In the genomic region with DNA sequence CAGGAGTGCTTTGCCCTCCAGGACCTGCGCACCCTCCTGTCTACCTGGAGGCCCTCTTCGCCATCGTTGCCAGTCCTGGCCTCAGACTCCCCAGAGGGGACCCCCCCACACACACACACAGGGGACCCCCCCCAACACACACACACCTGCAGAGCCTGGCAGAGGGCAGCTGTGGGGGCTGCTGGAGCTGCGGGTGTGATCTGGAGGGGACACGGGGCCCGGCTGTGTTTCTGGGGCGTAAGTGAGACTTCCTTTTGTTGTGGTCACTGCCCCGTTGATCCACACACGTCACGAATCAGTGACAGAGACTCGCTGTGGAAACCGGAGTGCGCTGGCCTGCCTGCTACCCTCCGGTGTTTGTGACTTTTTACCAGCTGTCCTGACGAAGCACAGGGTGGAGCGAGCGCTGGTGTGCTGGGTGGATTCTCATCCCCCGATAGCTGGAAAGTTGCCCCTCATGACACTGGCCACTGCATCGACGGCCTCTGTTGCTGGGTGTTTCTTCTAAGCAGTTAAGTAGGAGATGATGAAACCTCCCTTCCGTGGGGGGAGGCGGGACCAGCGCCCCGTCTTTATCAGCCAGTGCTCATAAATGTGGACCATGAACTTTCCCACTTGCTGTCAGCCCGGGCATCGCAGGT, we compare ENCODE assay signal across 9 cellular contexts. TPM values are rescaled to one million over a fixed set of nuclear protein-coding genes. Genes with fewer than 3 reads are reported as not detected.
DNase-seq lines count a peak whose midpoint lies in the region; ATAC-seq and TF ChIP-seq lines count a peak whose summit lies in the region.
"Had no signal": no experiment of that assay in that cellular context is flagged by ENCODE, and none has a peak within 500 bp of the region (broad histone marks: within the 10 kb centered on the region; RNA-seq: fewer than 3 reads in every experiment).

No MANE protein-coding gene starts in this region.

- DNase-seq in activated T-cell treated with anti-CD3 and anti-CD28 coated beads, Interleukin-2, amount 50 U/mL, for 24 hours = no peak
- DNase-seq in activated T-cell treated with anti-CD3 and anti-CD28 coated beads, Interleukin-2, amount 50 U/mL, for 1 hour = no peak
- DNase-seq in chondrocyte (ENCODE audit: low spot score) = no peak
- DNase-seq in mucosa of gallbladder (ENCODE audit: low spot score) = peak; percentile 61
- no peak for DNase-seq in type B pancreatic cell (ENCODE audit: extremely low spot score, unreplicated experiment)
- no peak for DNase-seq in GM10266 (ENCODE audit: extremely low spot score)
- DNase-seq: DND-41 had no signal

- H3K9me3 Mint-ChIP-seq in activated T-cell treated with anti-CD3 and anti-CD28 coated beads, Interleukin-2, amount 50 U/mL, for 24 hours = no peaks in the 10 kb centered on the region
- H3K9me3 Mint-ChIP-seq in chondrocyte (ENCODE audit: low read depth) (no peaks in the 10 kb centered on the region), type B pancreatic cell (no peaks in the 10 kb centered on the region)

- H3K27me3 Mint-ChIP-seq in activated T-cell treated with anti-CD3 and anti-CD28 coated beads, Interleukin-2, amount 50 U/mL, for 24 hours = peaks cover 24% of the 10 kb centered on the region
- no peaks in the 10 kb centered on the region for H3K27me3 Mint-ChIP-seq in chondrocyte (ENCODE audit: low read depth)
- H3K27me3 Mint-ChIP-seq in type B pancreatic cell = peaks cover 26% of the 10 kb centered on the region

- peak overlapping the region; percentile 75 for H3K4me3 Mint-ChIP-seq in activated T-cell treated with anti-CD3 and anti-CD28 coated beads, Interleukin-2, amount 50 U/mL, for 24 hours
- peak overlapping the region; percentile 70 for H3K4me3 Mint-ChIP-seq in chondrocyte (ENCODE audit: unreplicated experiment)
- H3K4me3 Mint-ChIP-seq in type B pancreatic cell = peak overlapping the region; percentile 89

- TF ChIP-seq CTCF in chondrocyte (IDR thresholded peaks at IDR 0.05) = no peak
- TF ChIP-seq CTCF in type B pancreatic cell (conservative IDR thresholded peaks at IDR 0.05) = no peak
- no peak for TF ChIP-seq CTCF in GM10266 (IDR thresholded peaks at IDR 0.05; ENCODE audit: control insufficient read depth, insufficient read depth, low read depth, missing control alignments)

- H3K4me1 Mint-ChIP-seq in activated T-cell treated with anti-CD3 and anti-CD28 coated beads, Interleukin-2, amount 50 U/mL, for 24 hours (ENCODE audit: low read depth) = peaks cover 47% of the 10 kb centered on the region
- H3K4me1 Mint-ChIP-seq in chondrocyte (ENCODE audit: low read depth) = peaks cover 48% of the 10 kb centered on the region
- H3K4me1 Mint-ChIP-seq in type B pancreatic cell (ENCODE audit: unreplicated experiment) = peaks cover 39% of the 10 kb centered on the region

- H3K36me3 Mint-ChIP-seq in activated T-cell treated with anti-CD3 and anti-CD28 coated beads, Interleukin-2, amount 50 U/mL, for 24 hours (ENCODE audit: low read depth) = peaks cover 35% of the 10 kb centered on the region
- H3K36me3 Mint-ChIP-seq in chondrocyte (ENCODE audit: low read depth) = peaks cover 2% of the 10 kb centered on the region
- H3K36me3 Mint-ChIP-seq in type B pancreatic cell = peaks cover 22% of the 10 kb centered on the region

- no peak for ATAC-seq in GM19351 (IDR thresholded peaks at IDR 0.05; ENCODE audit: unreplicated experiment)
- no peak for ATAC-seq in GM18517 (IDR thresholded peaks at IDR 0.05; ENCODE audit: unreplicated experiment)

- peak overlapping the region; percentile 67 for H3K27ac Mint-ChIP-seq in activated T-cell treated with anti-CD3 and anti-CD28 coated beads, Interleukin-2, amount 50 U/mL, for 24 hours
- H3K27ac Mint-ChIP-seq in chondrocyte (ENCODE audit: unreplicated experiment) = peak overlapping the region; percentile 36
- peak overlapping the region; percentile 97 for H3K27ac Mint-ChIP-seq in type B pancreatic cell

RNA-seq across cellular contexts. Expression of gene METRNL, which starts 2.3 kb away (rescaled TPM):
- total RNA-seq in chondrocyte (63.8 to 79.4 TPM (median 64.7 TPM) in 3 replicates), mucosa of gallbladder (45.8 TPM), type B pancreatic cell (ENCODE audit: low replicate concordance) (76.2 and 145 TPM in 2 replicates)

Comparison
In these comparisons a context has a peak if more than half of its experiments do, and no peak if none do; other contexts are left out.
1. H3K27ac Mint-ChIP-seq: peak in every context shown above with its lines; median percentile 97 in type B pancreatic cell; 67 in activated T-cell treated with anti-CD3 and anti-CD28 coated beads, Interleukin-2, amount 50 U/mL, for 24 hours; 36 in chondrocyte.